29 cellular contexts compared by ENCODE assay signal in genomic region chr4:119942806-119943205, GRCh38.
"Had no signal": no experiment of that assay in that cellular context is flagged by ENCODE, and none has a peak within 500 bp of the region (broad histone marks: within the 10 kb centered on the region; RNA-seq: fewer than 3 reads in every experiment).

No MANE protein-coding gene starts in this region.

- DNase-seq: activated B cell treated with CpG ODN at 0.5 μM for 24 hours; activated CD4-positive, alpha-beta memory T cell treated with anti-CD3 and anti-CD28 coated beads for 36 hours; activated CD4-positive, alpha-beta T cell treated with anti-CD3 and anti-CD28 coated beads for 4 hours; activated CD4-positive, alpha-beta T cell treated with anti-CD3 and anti-CD28 coated beads, Interleukin-2, amount 50 U/mL, for 1 hour; activated CD4-positive, CD25-positive, alpha-beta regulatory T cell treated with anti-CD3 and anti-CD28 coated beads, Interleukin-2, amount 50 U/mL, for 72 hours; activated CD8-positive, alpha-beta memory T cell treated with anti-CD3 and anti-CD28 coated beads, Interleukin-2, amount 50 U/mL, for 4 hours; activated effector memory CD4-positive, alpha-beta T cell treated with Interleukin-2 at 50 U/mL for 16 hours; activated naive CD4-positive, alpha-beta T cell treated with anti-CD3 and anti-CD28 coated beads, Interleukin-2, amount 10 ng/mL, durations not matched to agents 7 days and 5 days; activated naive CD8-positive, alpha-beta T cell treated with anti-CD3 and anti-CD28 coated beads, Interleukin-2, amount 50 U/mL, for 24 hours; activated T-cell treated with anti-CD3 and anti-CD28 coated beads for 4 hours; activated T-cell treated with anti-CD3 and anti-CD28 coated beads, Interleukin-2, amount 50 U/mL, for 4 hours; amygdala; body of pancreas; Karpas-422; KBM-7; NCI-H1048; NCI-H1436 treated with DMSO at 0.1 percent for 48 hours; NCI-H1694 treated with DMSO at 0.1 percent for 48 hours; NCI-H2029; NCI-H345; NCI-H524 treated with DMSO at 0.1 percent for 48 hours; PC-3; Peyer's patch; RPMI8226; SIG-M5; T-cell; T-helper 17 cell had no signal

- H3K4me3 ChIP-seq: body of pancreas, breast epithelium, Peyer's patch had no signal

- ATAC-seq: activated naive CD8-positive, alpha-beta T cell treated with anti-CD3 and anti-CD28 coated beads, Interleukin-2, amount 50 U/mL, for 24 hours; activated T-cell treated with anti-CD3 and anti-CD28 coated beads, Interleukin-2, amount 50 U/mL, for 4 hours; body of pancreas; PC-3; SK-N-SH treated with all-trans-retinoic acid at 6 μM for 48 hours; T-cell; T-helper 17 cell had no signal
